1 cellular context compared by ENCODE assay signal in the genomic region with DNA sequence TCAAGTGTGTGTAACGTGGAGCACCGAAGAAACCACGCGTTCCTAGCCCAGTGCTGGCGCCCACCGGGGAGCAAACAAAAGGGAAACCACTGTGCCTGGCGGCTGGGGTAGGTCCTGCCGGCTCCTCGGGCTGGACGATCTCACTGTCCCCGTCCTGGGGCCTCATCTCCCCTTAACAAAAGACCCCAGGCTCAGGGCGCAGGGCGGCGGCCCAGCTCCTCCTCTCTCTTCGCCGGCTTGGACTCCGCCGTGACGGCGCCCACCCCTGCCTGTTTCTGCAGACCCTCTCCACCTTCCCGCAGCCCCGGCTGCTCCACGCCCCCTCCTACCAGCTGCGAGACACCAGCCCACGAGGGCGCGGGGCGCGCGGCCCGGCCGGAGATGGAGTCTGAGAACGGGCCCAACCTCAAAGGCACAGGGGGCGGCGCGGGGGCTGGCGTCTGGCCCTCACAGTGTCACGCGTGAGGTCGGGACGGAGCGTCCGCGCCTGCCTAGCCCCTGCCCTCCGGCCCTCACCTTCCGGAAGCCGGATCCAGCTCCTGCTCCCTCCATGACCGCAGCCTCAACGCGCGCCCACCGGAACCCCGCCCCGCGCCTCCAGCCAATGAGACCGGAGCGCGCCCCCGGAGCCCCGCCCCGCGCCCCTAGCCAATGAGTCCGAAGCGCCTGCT.
A peak's percentile ranks its signal among the peaks of the same experiment; 100 is the strongest.
TF ChIP-seq lines count a peak whose summit lies in the region.

A gene (minus strand): TSS at position 569 of the 671 bp plus-strand sequence. CDS start 17 bp downstream, at position 552.

TF ChIP-seq in HepG2, 621 proteins besides CTCF, POLR2A, EP300 and RAD21 (continued from another document and continues in another):
- TF ChIP-seq, protein P1, sequence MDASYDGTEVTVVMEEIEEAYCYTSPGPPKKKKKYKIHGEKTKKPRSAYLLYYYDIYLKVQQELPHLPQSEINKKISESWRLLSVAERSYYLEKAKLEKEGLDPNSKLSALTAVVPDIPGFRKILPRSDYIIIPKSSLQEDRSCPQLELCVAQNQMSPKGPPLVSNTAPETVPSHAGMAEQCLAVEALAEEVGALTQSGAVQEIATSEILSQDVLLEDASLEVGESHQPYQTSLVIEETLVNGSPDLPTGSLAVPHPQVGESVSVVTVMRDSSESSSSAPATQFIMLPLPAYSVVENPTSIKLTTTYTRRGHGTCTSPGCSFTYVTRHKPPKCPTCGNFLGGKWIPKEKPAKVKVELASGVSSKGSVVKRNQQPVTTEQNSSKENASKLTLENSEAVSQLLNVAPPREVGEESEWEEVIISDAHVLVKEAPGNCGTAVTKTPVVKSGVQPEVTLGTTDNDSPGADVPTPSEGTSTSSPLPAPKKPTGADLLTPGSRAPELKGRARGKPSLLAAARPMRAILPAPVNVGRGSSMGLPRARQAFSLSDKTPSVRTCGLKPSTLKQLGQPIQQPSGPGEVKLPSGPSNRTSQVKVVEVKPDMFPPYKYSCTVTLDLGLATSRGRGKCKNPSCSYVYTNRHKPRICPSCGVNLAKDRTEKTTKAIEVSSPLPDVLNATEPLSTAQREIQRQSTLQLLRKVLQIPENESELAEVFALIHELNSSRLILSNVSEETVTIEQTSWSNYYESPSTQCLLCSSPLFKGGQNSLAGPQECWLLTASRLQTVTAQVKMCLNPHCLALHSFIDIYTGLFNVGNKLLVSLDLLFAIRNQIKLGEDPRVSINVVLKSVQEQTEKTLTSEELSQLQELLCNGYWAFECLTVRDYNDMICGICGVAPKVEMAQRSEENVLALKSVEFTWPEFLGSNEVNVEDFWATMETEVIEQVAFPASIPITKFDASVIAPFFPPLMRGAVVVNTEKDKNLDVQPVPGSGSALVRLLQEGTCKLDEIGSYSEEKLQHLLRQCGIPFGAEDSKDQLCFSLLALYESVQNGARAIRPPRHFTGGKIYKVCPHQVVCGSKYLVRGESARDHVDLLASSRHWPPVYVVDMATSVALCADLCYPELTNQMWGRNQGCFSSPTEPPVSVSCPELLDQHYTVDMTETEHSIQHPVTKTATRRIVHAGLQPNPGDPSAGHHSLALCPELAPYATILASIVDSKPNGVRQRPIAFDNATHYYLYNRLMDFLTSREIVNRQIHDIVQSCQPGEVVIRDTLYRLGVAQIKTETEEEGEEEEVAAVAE (CRISPR knock-in tag; IDR thresholded peaks at IDR 0.05; ENCODE audit: borderline replicate concordance), result no peak; the same call in 1 of the 2 replicates
- TF ChIP-seq, protein P2, sequence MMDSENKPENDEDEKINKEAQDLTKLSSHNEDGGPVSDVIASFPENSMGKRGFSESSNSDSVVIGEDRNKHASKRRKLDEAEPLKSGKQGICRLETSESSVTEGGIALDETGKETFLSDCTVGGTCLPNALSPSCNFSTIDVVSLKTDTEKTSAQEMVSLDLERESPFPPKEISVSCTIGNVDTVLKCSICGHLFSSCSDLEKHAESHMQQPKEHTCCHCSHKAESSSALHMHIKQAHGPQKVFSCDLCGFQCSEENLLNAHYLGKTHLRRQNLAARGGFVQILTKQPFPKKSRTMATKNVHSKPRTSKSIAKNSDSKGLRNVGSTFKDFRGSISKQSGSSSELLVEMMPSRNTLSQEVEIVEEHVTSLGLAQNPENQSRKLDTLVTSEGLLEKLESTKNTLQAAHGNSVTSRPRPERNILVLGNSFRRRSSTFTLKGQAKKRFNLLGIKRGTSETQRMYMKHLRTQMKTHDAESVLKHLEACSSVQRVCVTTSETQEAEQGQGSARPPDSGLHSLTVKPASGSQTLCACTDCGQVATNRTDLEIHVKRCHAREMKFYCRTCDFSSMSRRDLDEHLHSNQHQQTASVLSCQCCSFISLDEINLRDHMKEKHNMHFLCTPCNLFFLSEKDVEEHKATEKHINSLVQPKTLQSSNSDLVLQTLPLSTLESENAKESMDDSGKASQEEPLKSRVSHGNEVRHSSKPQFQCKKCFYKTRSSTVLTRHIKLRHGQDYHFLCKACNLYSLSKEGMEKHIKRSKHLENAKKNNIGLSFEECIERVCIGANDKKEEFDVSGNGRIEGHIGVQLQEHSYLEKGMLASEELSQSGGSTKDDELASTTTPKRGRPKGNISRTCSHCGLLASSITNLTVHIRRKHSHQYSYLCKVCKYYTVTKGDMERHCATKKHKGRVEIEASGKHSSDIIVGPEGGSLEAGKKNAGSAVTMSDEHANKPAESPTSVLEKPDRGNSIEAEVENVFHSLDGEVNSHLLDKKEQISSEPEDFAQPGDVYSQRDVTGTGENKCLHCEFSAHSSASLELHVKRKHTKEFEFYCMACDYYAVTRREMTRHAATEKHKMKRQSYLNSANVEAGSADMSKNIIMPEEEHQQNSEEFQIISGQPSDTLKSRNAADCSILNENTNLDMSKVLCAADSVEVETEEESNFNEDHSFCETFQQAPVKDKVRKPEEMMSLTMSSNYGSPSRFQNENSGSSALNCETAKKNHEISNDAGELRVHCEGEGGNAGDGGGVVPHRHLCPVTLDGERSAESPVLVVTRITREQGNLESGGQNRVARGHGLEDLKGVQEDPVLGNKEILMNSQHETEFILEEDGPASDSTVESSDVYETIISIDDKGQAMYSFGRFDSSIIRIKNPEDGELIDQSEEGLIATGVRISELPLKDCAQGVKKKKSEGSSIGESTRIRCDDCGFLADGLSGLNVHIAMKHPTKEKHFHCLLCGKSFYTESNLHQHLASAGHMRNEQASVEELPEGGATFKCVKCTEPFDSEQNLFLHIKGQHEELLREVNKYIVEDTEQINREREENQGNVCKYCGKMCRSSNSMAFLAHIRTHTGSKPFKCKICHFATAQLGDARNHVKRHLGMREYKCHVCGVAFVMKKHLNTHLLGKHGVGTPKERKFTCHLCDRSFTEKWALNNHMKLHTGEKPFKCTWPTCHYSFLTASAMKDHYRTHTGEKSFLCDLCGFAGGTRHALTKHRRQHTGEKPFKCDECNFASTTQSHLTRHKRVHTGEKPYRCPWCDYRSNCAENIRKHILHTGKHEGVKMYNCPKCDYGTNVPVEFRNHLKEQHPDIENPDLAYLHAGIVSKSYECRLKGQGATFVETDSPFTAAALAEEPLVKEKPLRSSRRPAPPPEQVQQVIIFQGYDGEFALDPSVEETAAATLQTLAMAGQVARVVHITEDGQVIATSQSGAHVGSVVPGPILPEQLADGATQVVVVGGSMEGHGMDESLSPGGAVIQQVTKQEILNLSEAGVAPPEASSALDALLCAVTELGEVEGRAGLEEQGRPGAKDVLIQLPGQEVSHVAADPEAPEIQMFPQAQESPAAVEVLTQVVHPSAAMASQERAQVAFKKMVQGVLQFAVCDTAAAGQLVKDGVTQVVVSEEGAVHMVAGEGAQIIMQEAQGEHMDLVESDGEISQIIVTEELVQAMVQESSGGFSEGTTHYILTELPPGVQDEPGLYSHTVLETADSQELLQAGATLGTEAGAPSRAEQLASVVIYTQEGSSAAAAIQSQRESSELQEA (CRISPR knock-in tag; IDR thresholded peaks at IDR 0.05; ENCODE audit: not compliant biosample characterization), result no peak
- no peak; the same call in 1 of the 2 replicates for TF ChIP-seq KDM5A (IDR thresholded peaks at IDR 0.05; ENCODE audit: borderline replicate concordance, low read length)
- TF ChIP-seq, protein P3, sequence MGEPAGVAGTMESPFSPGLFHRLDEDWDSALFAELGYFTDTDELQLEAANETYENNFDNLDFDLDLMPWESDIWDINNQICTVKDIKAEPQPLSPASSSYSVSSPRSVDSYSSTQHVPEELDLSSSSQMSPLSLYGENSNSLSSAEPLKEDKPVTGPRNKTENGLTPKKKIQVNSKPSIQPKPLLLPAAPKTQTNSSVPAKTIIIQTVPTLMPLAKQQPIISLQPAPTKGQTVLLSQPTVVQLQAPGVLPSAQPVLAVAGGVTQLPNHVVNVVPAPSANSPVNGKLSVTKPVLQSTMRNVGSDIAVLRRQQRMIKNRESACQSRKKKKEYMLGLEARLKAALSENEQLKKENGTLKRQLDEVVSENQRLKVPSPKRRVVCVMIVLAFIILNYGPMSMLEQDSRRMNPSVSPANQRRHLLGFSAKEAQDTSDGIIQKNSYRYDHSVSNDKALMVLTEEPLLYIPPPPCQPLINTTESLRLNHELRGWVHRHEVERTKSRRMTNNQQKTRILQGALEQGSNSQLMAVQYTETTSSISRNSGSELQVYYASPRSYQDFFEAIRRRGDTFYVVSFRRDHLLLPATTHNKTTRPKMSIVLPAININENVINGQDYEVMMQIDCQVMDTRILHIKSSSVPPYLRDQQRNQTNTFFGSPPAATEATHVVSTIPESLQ (CRISPR knock-in tag; conservative IDR thresholded peaks at IDR 0.05), result no peak; the same call in 1 of the 2 replicates
- TF ChIP-seq HNF4G (IDR thresholded peaks at IDR 0.05; ENCODE audit: borderline replicate concordance, low read depth, low read length), result no peak
- TF ChIP-seq HNF4G (CRISPR knock-in tag; IDR thresholded peaks at IDR 0.05; ENCODE audit: borderline replicate concordance, low read depth), result 0 out of 2 replicates have a peak, but pooled peaks have one; percentile 59
- TF ChIP-seq, protein P4, sequence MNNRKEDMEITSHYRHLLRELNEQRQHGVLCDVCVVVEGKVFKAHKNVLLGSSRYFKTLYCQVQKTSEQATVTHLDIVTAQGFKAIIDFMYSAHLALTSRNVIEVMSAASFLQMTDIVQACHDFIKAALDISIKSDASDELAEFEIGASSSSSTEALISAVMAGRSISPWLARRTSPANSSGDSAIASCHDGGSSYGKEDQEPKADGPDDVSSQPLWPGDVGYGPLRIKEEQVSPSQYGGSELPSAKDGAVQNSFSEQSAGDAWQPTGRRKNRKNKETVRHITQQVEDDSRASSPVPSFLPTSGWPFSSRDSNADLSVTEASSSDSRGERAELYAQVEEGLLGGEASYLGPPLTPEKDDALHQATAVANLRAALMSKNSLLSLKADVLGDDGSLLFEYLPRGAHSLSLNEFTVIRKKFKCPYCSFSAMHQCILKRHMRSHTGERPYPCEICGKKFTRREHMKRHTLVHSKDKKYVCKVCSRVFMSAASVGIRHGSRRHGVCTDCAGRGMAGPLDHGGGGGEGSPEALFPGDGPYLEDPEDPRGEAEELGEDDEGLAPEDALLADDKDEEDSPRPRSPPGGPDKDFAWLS (CRISPR knock-in tag; IDR thresholded peaks at IDR 0.05; ENCODE audit: borderline replicate concordance), result 0 out of 2 replicates have a peak, but pooled peaks have one; percentile 45
- TF ChIP-seq HNF4A (CRISPR knock-in tag; IDR thresholded peaks at IDR 0.05), result no peak
- TF ChIP-seq, protein P5, sequence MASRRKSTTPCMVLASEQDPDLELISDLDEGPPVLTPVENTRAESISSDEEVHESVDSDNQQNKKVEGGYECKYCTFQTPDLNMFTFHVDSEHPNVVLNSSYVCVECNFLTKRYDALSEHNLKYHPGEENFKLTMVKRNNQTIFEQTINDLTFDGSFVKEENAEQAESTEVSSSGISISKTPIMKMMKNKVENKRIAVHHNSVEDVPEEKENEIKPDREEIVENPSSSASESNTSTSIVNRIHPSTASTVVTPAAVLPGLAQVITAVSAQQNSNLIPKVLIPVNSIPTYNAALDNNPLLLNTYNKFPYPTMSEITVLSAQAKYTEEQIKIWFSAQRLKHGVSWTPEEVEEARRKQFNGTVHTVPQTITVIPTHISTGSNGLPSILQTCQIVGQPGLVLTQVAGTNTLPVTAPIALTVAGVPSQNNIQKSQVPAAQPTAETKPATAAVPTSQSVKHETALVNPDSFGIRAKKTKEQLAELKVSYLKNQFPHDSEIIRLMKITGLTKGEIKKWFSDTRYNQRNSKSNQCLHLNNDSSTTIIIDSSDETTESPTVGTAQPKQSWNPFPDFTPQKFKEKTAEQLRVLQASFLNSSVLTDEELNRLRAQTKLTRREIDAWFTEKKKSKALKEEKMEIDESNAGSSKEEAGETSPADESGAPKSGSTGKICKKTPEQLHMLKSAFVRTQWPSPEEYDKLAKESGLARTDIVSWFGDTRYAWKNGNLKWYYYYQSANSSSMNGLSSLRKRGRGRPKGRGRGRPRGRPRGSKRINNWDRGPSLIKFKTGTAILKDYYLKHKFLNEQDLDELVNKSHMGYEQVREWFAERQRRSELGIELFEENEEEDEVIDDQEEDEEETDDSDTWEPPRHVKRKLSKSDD (CRISPR knock-in tag; IDR thresholded peaks at IDR 0.05; ENCODE audit: low read depth), result no peak
- no peak for TF ChIP-seq HOXA7 (CRISPR knock-in tag; IDR thresholded peaks at IDR 0.05)
- peak; percentile 51 for TF ChIP-seq ZFX (CRISPR knock-in tag; IDR thresholded peaks at IDR 0.05; ENCODE audit: low read depth)
- TF ChIP-seq PHF20 (CRISPR knock-in tag; IDR thresholded peaks at IDR 0.05), result no peak
- TF ChIP-seq SNAPC2 (CRISPR knock-in tag; IDR thresholded peaks at IDR 0.05), result no peak
- peak; percentile 51 for TF ChIP-seq CBX1 (IDR thresholded peaks at IDR 0.05; ENCODE audit: low read depth)
- no peak for TF ChIP-seq TRIM24 (CRISPR knock-in tag; IDR thresholded peaks at IDR 0.05)
- TF ChIP-seq, protein P6, sequence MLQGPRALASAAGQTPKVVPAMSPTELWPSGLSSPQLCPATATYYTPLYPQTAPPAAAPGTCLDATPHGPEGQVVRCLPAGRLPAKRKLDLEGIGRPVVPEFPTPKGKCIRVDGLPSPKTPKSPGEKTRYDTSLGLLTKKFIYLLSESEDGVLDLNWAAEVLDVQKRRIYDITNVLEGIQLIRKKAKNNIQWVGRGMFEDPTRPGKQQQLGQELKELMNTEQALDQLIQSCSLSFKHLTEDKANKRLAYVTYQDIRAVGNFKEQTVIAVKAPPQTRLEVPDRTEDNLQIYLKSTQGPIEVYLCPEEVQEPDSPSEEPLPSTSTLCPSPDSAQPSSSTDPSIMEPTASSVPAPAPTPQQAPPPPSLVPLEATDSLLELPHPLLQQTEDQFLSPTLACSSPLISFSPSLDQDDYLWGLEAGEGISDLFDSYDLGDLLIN (CRISPR knock-in tag; IDR thresholded peaks at IDR 0.05; ENCODE audit: borderline replicate concordance), result no peak
- TF ChIP-seq ZNF510 (CRISPR knock-in tag; IDR thresholded peaks at IDR 0.05; ENCODE audit: low read depth), result 0 out of 2 replicates have a peak, but pooled peaks have one; percentile 65
- TF ChIP-seq, protein P7, sequence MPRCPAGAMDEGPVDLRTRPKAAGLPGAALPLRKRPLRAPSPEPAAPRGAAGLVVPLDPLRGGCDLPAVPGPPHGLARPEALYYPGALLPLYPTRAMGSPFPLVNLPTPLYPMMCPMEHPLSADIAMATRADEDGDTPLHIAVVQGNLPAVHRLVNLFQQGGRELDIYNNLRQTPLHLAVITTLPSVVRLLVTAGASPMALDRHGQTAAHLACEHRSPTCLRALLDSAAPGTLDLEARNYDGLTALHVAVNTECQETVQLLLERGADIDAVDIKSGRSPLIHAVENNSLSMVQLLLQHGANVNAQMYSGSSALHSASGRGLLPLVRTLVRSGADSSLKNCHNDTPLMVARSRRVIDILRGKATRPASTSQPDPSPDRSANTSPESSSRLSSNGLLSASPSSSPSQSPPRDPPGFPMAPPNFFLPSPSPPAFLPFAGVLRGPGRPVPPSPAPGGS (CRISPR knock-in tag; IDR thresholded peaks at IDR 0.05), result no peak; the same call in 1 of the 2 replicates
- TF ChIP-seq ZNF431 (CRISPR knock-in tag; IDR thresholded peaks at IDR 0.05; ENCODE audit: borderline replicate concordance, low read depth), result 0 out of 2 replicates have a peak, but pooled peaks have one; percentile 52
- TF ChIP-seq MAFK (conservative IDR thresholded peaks at IDR 0.05 in 1 of 2, IDR thresholded peaks at IDR 0.05 in 1 of 2; ENCODE audit: low read length in 2 of 2), result no peak
- TF ChIP-seq, protein P8, sequence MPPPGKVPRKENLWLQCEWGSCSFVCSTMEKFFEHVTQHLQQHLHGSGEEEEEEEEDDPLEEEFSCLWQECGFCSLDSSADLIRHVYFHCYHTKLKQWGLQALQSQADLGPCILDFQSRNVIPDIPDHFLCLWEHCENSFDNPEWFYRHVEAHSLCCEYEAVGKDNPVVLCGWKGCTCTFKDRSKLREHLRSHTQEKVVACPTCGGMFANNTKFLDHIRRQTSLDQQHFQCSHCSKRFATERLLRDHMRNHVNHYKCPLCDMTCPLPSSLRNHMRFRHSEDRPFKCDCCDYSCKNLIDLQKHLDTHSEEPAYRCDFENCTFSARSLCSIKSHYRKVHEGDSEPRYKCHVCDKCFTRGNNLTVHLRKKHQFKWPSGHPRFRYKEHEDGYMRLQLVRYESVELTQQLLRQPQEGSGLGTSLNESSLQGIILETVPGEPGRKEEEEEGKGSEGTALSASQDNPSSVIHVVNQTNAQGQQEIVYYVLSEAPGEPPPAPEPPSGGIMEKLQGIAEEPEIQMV (CRISPR knock-in tag; IDR thresholded peaks at IDR 0.05; ENCODE audit: low read depth), result peak; percentile 61; the same call in 1 of the 2 replicates
- TF ChIP-seq HNRNPLL (IDR thresholded peaks at IDR 0.05; ENCODE audit: low read depth, low read length, poor library complexity, severe bottlenecking), result peak; percentile 10
- no peak for TF ChIP-seq FLYWCH1 (CRISPR knock-in tag; IDR thresholded peaks at IDR 0.05)
